Comparison of ENCODE assay signal across 2 cellular contexts in the genomic region with DNA sequence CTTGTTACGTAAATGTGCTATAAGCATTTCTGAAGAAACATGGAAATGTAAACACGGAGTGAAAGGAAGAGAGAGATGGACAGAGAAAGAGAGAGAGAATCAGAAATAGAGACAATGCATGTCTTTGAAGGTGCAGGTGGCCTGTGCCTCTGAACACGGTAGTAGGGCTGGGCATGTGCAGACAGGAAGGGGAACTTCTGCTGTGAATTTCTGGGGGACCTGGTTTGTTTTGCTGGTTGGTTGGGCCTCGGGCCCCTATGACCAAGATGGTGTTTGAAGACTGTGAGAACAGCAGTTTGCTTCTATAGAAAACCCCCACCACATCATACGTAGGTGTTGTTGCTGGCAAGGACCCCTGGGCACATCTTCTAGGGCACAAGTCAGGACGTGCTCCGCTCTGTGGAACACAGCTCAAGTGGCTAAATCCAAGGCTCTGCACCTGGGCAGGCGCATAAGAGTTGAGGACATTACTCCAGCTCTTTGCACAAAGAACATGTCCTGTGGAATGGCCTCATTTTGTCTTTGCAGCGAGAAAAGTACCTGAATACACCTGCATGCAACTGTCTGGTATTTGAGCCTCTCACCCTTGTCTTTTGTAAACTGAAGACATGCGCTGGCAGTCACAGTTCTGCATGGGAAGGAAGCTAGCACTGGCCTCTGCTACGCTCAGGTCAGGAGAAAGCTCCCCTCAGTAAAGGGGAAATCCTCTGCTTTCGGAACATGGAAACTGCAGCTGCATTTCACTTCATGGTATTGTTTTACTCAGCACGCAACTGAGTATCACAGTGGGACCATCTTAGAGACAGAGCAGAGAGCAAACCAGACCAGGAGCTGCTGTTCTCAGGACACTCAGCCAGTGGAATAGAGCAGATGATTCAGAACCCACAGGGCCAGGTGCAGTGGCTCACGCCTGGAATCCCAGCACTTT.
TF ChIP-seq lines count a peak whose summit lies in the region.

No MANE protein-coding gene starts in this region.

TF ChIP-seq in GM23338, 12 proteins besides CTCF, POLR2A, EP300 and RAD21 (continues in another document):
- no peak for TF ChIP-seq POLR2AphosphoS5 (IDR thresholded peaks at IDR 0.05; ENCODE audit: low read depth)
- TF ChIP-seq ZNF331 (CRISPR knock-in tag; IDR thresholded peaks at IDR 0.05; ENCODE audit: low read depth), result no peak
- TF ChIP-seq REST (IDR thresholded peaks at IDR 0.05; ENCODE audit: unreplicated experiment), result no peak
- no peak for TF ChIP-seq NANOG (IDR thresholded peaks at IDR 0.05; ENCODE audit: borderline replicate concordance)
- TF ChIP-seq STAT1 (IDR thresholded peaks at IDR 0.05; ENCODE audit: unreplicated experiment), result no peak
- TF ChIP-seq ZNF114 (CRISPR knock-in tag; IDR thresholded peaks at IDR 0.05), result no peak
- no peak for TF ChIP-seq JUNB (IDR thresholded peaks at IDR 0.05; ENCODE audit: unreplicated experiment)
- no peak for TF ChIP-seq EZH2phosphoT487 (IDR thresholded peaks at IDR 0.05; ENCODE audit: unreplicated experiment)
- TF ChIP-seq EZH2 (IDR thresholded peaks at IDR 0.05; ENCODE audit: low read depth, unreplicated experiment), result no peak
- no peak for TF ChIP-seq ZNF462 (CRISPR knock-in tag; IDR thresholded peaks at IDR 0.05)

TF ChIP-seq in WTC11, 78 proteins besides CTCF, POLR2A, EP300 and RAD21:
- TF ChIP-seq ZSCAN18 (CRISPR knock-in tag; IDR thresholded peaks at IDR 0.05) (no peak), TEAD1 (CRISPR knock-in tag; IDR thresholded peaks at IDR 0.05) (no peak), ZNF317 (CRISPR knock-in tag; IDR thresholded peaks at IDR 0.05; ENCODE audit: borderline replicate concordance, low read depth) (no peak), IRF2 (CRISPR knock-in tag; IDR thresholded peaks at IDR 0.05; ENCODE audit: borderline replicate concordance, low read depth) (no peak), ESRRA (CRISPR knock-in tag; IDR thresholded peaks at IDR 0.05; ENCODE audit: borderline replicate concordance) (no peak), TP53 (CRISPR knock-in tag; IDR thresholded peaks at IDR 0.05) (no peak), GABPB1 (CRISPR knock-in tag; IDR thresholded peaks at IDR 0.05) (no peak)
TF ChIP-seq in WTC11: peak in this region for 0.
